1 cellular context compared by ENCODE assay signal in the genomic region with DNA sequence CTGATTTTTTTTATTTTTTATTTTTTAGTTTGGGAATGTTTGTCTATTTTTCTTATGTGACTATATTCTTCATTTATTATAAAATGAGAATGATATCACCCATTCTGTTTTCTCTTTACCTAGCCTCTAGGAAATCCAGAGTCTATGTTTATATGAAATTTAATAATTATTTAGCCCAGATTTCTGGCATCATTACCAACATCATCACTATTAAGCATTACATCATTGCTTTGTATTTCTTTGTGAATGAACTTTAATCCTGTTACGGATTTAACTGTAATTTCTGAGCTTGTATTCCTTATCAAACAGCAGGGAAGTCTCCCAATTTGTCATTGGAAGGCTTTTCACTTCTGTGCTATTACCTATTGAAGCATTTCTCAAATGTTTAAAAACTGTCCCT.
A peak's percentile ranks its signal among the peaks of the same experiment; 100 is the strongest.
TF ChIP-seq lines count a peak whose summit lies in the region.

No MANE protein-coding gene starts in this region.

TF ChIP-seq in HepG2, 621 proteins besides CTCF, POLR2A, EP300 and RAD21:
- TF ChIP-seq ZNF556 (CRISPR knock-in tag; IDR thresholded peaks at IDR 0.05; ENCODE audit: borderline replicate concordance) (no peak), GATA4 (IDR thresholded peaks at IDR 0.05; ENCODE audit: borderline replicate concordance, low read depth) (no peak), ZNF619 (CRISPR knock-in tag; IDR thresholded peaks at IDR 0.05) (no peak), ATF7 (IDR thresholded peaks at IDR 0.05) (peak; percentile 80), ATF7 (CRISPR knock-in tag; IDR thresholded peaks at IDR 0.05) (no peak), YEATS2 (CRISPR knock-in tag; IDR thresholded peaks at IDR 0.05; ENCODE audit: borderline replicate concordance) (no peak), MTF1 (CRISPR knock-in tag; IDR thresholded peaks at IDR 0.05) (no peak), MATR3 (CRISPR knock-in tag; IDR thresholded peaks at IDR 0.05) (no peak)
- TF ChIP-seq, protein P1, sequence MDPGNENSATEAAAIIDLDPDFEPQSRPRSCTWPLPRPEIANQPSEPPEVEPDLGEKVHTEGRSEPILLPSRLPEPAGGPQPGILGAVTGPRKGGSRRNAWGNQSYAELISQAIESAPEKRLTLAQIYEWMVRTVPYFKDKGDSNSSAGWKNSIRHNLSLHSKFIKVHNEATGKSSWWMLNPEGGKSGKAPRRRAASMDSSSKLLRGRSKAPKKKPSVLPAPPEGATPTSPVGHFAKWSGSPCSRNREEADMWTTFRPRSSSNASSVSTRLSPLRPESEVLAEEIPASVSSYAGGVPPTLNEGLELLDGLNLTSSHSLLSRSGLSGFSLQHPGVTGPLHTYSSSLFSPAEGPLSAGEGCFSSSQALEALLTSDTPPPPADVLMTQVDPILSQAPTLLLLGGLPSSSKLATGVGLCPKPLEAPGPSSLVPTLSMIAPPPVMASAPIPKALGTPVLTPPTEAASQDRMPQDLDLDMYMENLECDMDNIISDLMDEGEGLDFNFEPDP (CRISPR knock-in tag; conservative IDR thresholded peaks at IDR 0.05) = no peak
